ENCODE assay signal across 8 cellular contexts in the genomic region with DNA sequence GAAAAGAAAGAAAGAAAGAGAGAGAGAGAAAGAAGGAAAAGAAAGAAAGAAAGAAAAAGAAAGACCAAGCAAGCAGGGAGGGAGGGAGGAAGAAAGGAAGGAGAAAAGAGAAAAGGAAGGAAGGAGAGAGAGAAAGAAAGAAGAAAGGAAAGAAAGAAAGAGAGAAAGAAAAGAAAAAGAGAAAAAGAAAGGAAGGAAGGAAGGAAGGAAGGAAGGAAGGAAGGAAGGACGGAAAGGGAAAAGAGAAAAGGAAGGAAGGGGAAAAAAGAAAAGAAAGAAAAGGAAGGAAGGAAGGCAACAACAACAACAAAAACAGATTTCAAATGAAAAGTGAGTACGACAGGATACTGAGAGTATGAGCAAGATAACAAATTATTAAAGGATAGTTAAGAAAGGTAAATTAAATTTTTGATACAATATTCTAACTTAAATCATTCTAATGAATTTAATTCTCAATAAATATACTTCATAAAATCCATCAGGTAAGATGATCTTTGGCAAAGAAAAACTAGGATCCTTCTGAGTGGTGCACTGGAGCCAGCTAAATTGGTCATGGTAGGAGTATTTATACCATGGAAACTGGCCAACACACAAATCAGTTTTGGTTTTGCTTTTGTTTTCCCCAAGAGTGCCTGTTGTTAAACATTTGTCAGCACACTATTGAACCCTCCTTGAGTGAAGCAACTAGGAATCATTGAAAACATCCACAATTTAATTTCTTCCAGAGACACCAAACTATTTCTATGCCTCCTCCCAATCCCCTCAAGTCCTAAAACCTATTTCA. TPM values are rescaled to one million over a fixed set of nuclear protein-coding genes. Genes with fewer than 3 reads are reported as not detected.
A peak's percentile ranks its signal among the peaks of the same experiment; 100 is the strongest.
DNase-seq lines count a peak whose midpoint lies in the region; ATAC-seq lines count a peak whose summit lies in the region.

No MANE protein-coding gene starts in this region.

- H3K27me3 Mint-ChIP-seq in activated T-helper 17 cell treated with anti-CD3 and anti-CD28 coated beads, Interleukin-2, amount 50 U/mL, for 72 hours = no peaks in the 10 kb centered on the region

- peak; percentile 93 for ATAC-seq in GM21423 (IDR thresholded peaks at IDR 0.05; ENCODE audit: unreplicated experiment)
- ATAC-seq in activated T-helper 17 cell treated with anti-CD3 and anti-CD28 coated beads, Interleukin-2, amount 50 U/mL, for 72 hours (replicated peaks) = peak; percentile 89

- peak overlapping the region; percentile 86 for H3K27ac Mint-ChIP-seq in activated T-helper 17 cell treated with anti-CD3 and anti-CD28 coated beads, Interleukin-2, amount 50 U/mL, for 72 hours

- peaks cover 26% of the 10 kb centered on the region for H3K4me1 Mint-ChIP-seq in activated T-helper 17 cell treated with anti-CD3 and anti-CD28 coated beads, Interleukin-2, amount 50 U/mL, for 72 hours

- peak; percentile 37 for DNase-seq in DMS79 (lab: John Stamatoyannopoulos, UW)
- peak; percentile 22 for DNase-seq in HS-5 (ENCODE audit: low read depth)
- DNase-seq in left kidney (ENCODE audit: low read depth, low spot score) = peak; percentile 27
- DNase-seq in NOMO-1 treated with DMSO at 0.1 percent for 48 hours (lab: John Stamatoyannopoulos, UW; ENCODE audit: unreplicated experiment) = no peak
- no peak for DNase-seq in activated CD4-positive, CD25-positive, alpha-beta regulatory T cell treated with anti-CD3 and anti-CD28 coated beads, Interleukin-2, amount 50 U/mL, for 72 hours
- no peak for DNase-seq in activated CD8-positive, alpha-beta memory T cell treated with anti-CD3 and anti-CD28 coated beads, Interleukin-2, amount 50 U/mL, for 48 hours

- H3K36me3 Mint-ChIP-seq in activated T-helper 17 cell treated with anti-CD3 and anti-CD28 coated beads, Interleukin-2, amount 50 U/mL, for 72 hours (ENCODE audit: low read depth) = no peaks in the 10 kb centered on the region

- peak overlapping the region; percentile 56 for H3K4me3 Mint-ChIP-seq in activated T-helper 17 cell treated with anti-CD3 and anti-CD28 coated beads, Interleukin-2, amount 50 U/mL, for 72 hours

- H3K9me3 Mint-ChIP-seq in activated T-helper 17 cell treated with anti-CD3 and anti-CD28 coated beads, Interleukin-2, amount 50 U/mL, for 72 hours = peaks cover 1% of the 10 kb centered on the region

RNA-seq across cellular contexts. Expression of a gene that starts 56.1 kb away (rescaled TPM):
- total RNA-seq in activated T-helper 17 cell treated with anti-CD3 and anti-CD28 coated beads, Interleukin-2, amount 50 U/mL, for 72 hours = 10 to 100 TPM; 16.6 to 17.6 TPM

Comparison
In these comparisons a context has a peak if more than half of its experiments do, and no peak if none do; other contexts are left out.
1. DNase-seq: peak in DMS79 (single experiment), HS-5 (single experiment) and left kidney (single experiment); none in NOMO-1 treated with DMSO at 0.1 percent for 48 hours (single experiment), activated CD4-positive, CD25-positive, alpha-beta regulatory T cell treated with anti-CD3 and anti-CD28 coated beads, Interleukin-2, amount 50 U/mL, for 72 hours (single experiment) and activated CD8-positive, alpha-beta memory T cell treated with anti-CD3 and anti-CD28 coated beads, Interleukin-2, amount 50 U/mL, for 48 hours (single experiment).